In the genomic region with DNA sequence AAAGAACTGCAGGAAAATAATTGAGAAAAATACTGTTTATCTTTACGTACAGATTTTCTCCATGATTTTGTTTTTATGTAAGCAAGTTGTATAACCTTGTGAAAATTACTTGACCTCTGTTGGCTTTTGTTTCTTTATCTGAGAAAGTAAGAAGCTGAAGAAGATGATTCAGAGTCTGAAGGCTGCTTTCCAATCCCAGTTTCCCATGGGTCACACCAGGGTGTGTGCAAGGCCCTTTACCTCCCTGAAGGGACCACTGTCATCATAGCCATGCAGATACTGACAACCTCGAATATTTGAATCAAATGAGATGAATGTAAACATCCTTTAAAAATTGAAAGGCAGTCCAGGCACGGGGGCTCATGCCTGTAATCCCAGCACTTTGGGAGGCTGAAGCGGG, we compare ENCODE assay signal across 25 cellular contexts.
A peak's percentile ranks its signal among the peaks of the same experiment; 100 is the strongest.
DNase-seq lines count a peak whose midpoint lies in the region; ATAC-seq, FAIRE-seq and TF ChIP-seq lines count a peak whose summit lies in the region.
"Had no signal": no experiment of that assay in that cellular context is flagged by ENCODE, and none has a peak within 500 bp of the region (broad histone marks: within the 10 kb centered on the region; RNA-seq: fewer than 3 reads in every experiment).

No MANE protein-coding gene starts in this region.

- DNase-seq in NCI-H1092 treated with DMSO at 0.1 percent for 48 hours (lab: John Stamatoyannopoulos, UW) (peak; percentile 36), NCI-H1092 (lab: John Stamatoyannopoulos, UW) (no peak), M059J (ENCODE audit: low read depth) (peak; percentile 11), esophagus muscularis mucosa (ENCODE audit: extremely low spot score) (peak; percentile 31), progenitor cell of endocrine pancreas (ENCODE audit: low spot score, unreplicated experiment) (no peak), urothelium cell line (ENCODE audit: low spot score) (no peak), HFFc6 (no peak)
- DNase-seq: 8988T, MM.1S, NCI-H1105, NCI-H146, NCI-H2081 treated with DMSO at 0.1 percent for 48 hours, NCI-H2227 treated with DMSO at 0.1 percent for 48 hours, NCI-H510A, NCI-H774, SJCRH30, T-helper 1 cell had no signal

- intact Hi-C loops in esophagus muscularis mucosa (cut with DNase I): no loop called here

- ATAC-seq in GM18867 (IDR thresholded peaks at IDR 0.05; ENCODE audit: unreplicated experiment): no peak
- ATAC-seq: HCT116, K562 had no signal

- no peak for TF ChIP-seq POLR2A in esophagus muscularis mucosa (IDR thresholded peaks at IDR 0.05; ENCODE audit: low read depth)

- no peak overlapping the region for H3K4me3 Mint-ChIP-seq in progenitor cell of endocrine pancreas (ENCODE audit: low read depth)
- no peak overlapping the region for H3K4me3 Mint-ChIP-seq in HFFc6
- H3K4me3 Mint-ChIP-seq: CD14-positive monocyte had no signal

- no peaks in the 10 kb centered on the region for H3K36me3 ChIP-seq in esophagus muscularis mucosa
- H3K36me3 ChIP-seq: SJCRH30 had no signal

- H3K4me1 Mint-ChIP-seq in progenitor cell of endocrine pancreas (ENCODE audit: low read depth) (peaks cover 26% of the 10 kb centered on the region), HFFc6 (ENCODE audit: low read depth) (peaks cover 6% of the 10 kb centered on the region)
- H3K4me1 Mint-ChIP-seq: CD14-positive monocyte had no signal

- no peak for TF ChIP-seq EP300 in esophagus muscularis mucosa (IDR thresholded peaks at IDR 0.05)

- H3K9me3 ChIP-seq in esophagus muscularis mucosa: no peaks in the 10 kb centered on the region
- H3K9me3 ChIP-seq: SJCRH30 had no signal

- peak overlapping the region; percentile 85 for H3K27ac Mint-ChIP-seq in progenitor cell of endocrine pancreas
- H3K27ac Mint-ChIP-seq in HFFc6: no peak overlapping the region
- H3K27ac Mint-ChIP-seq: CD14-positive monocyte had no signal

- no peak overlapping the region for H3K27ac ChIP-seq in esophagus muscularis mucosa (replicated peaks in 1 of 4)
- H3K27ac ChIP-seq: SJCRH30 had no signal

- no peaks in the 10 kb centered on the region for H3K4me1 ChIP-seq in esophagus muscularis mucosa
- H3K4me1 ChIP-seq: SJCRH30 had no signal

- H3K4me3 ChIP-seq in esophagus muscularis mucosa: no peak overlapping the region
- H3K4me3 ChIP-seq: K562, SJCRH30 had no signal

- TF ChIP-seq CTCF in esophagus muscularis mucosa (IDR thresholded peaks at IDR 0.05) (no peak), progenitor cell of endocrine pancreas (IDR thresholded peaks at IDR 0.05; ENCODE audit: unreplicated experiment) (no peak), HFFc6 (IDR thresholded peaks at IDR 0.05) (no peak)

- 64% methylated on average over 4 of the region's 4 CpGs for WGBS in esophagus muscularis mucosa

- no peak for FAIRE-seq in urothelium cell line (lab: Jason Lieb, UNC)
- FAIRE-seq: G401.6, GM12892, H1, K562, RCC 7860 had no signal

- H3K27me3 ChIP-seq in esophagus muscularis mucosa: peaks cover 0 to 14% (median 0%) of the 10 kb centered on the region in 4 donors

- H3K36me3 Mint-ChIP-seq in progenitor cell of endocrine pancreas (ENCODE audit: insufficient read depth) (no peaks in the 10 kb centered on the region), HFFc6 (ENCODE audit: low read depth) (no peaks in the 10 kb centered on the region)
- H3K36me3 Mint-ChIP-seq: CD14-positive monocyte had no signal

- H3K9me3 Mint-ChIP-seq in progenitor cell of endocrine pancreas (ENCODE audit: low read depth): no peaks in the 10 kb centered on the region
- H3K9me3 Mint-ChIP-seq in HFFc6: no peaks in the 10 kb centered on the region

- H3K27me3 Mint-ChIP-seq in progenitor cell of endocrine pancreas (no peaks in the 10 kb centered on the region), HFFc6 (ENCODE audit: insufficient read depth) (peaks cover 33% of the 10 kb centered on the region)

Comparison
In these comparisons a context has a peak if more than half of its experiments do, and no peak if none do; other contexts are left out.
1. DNase-seq: peak in NCI-H1092 treated with DMSO at 0.1 percent for 48 hours (single experiment), M059J (single experiment) and esophagus muscularis mucosa (single experiment); none in NCI-H1092 (single experiment), progenitor cell of endocrine pancreas (single experiment), urothelium cell line (single experiment) and HFFc6 (single experiment).